In genomic region chr18:23504720-23505119, GRCh38 we compare ENCODE assay signal across 2 cellular contexts.
TF ChIP-seq lines count a peak whose summit lies in the region.

No MANE protein-coding gene starts in this region.

TF ChIP-seq in SK-N-SH, 30 proteins besides CTCF, POLR2A, EP300 and RAD21 (continued from another document):
- TF ChIP-seq ZBTB33 (IDR thresholded peaks at IDR 0.05; ENCODE audit: borderline replicate concordance, low read depth) = no peak
- no peak for TF ChIP-seq MAX (IDR thresholded peaks at IDR 0.05; ENCODE audit: low read depth)
- no peak for TF ChIP-seq EZH2phosphoT487 (IDR thresholded peaks at IDR 0.05; ENCODE audit: borderline replicate concordance, low read depth)
- TF ChIP-seq PBX3 (IDR thresholded peaks at IDR 0.05) = no peak
- TF ChIP-seq REST (IDR thresholded peaks at IDR 0.05; ENCODE audit: low read depth, low read length) = no peak
- no peak for TF ChIP-seq MEF2A (IDR thresholded peaks at IDR 0.05; ENCODE audit: borderline replicate concordance, low read depth)
- TF ChIP-seq FOXM1 (IDR thresholded peaks at IDR 0.05; ENCODE audit: low read depth) = no peak
- no peak for TF ChIP-seq NFIC (IDR thresholded peaks at IDR 0.05; ENCODE audit: borderline replicate concordance)
- TF ChIP-seq SIN3A (IDR thresholded peaks at IDR 0.05; ENCODE audit: borderline replicate concordance, low read depth, low read length) = no peak

TF ChIP-seq in SK-N-SH treated with all-trans-retinoic acid at 6 μM for 48 hours, 23 proteins besides CTCF, POLR2A, EP300 and RAD21 (continued from another document):
- TF ChIP-seq PATZ1 (CRISPR knock-in tag; IDR thresholded peaks at IDR 0.05; ENCODE audit: borderline replicate concordance) (no peak), PPARA (CRISPR knock-in tag; IDR thresholded peaks at IDR 0.05; ENCODE audit: borderline replicate concordance) (no peak), GLIS3 (CRISPR knock-in tag; IDR thresholded peaks at IDR 0.05) (no peak), ZFP3 (CRISPR knock-in tag; IDR thresholded peaks at IDR 0.05) (no peak), ZNF70 (CRISPR knock-in tag; IDR thresholded peaks at IDR 0.05) (no peak), TCF4 (CRISPR knock-in tag; IDR thresholded peaks at IDR 0.05; ENCODE audit: borderline replicate concordance) (no peak), SNAI2 (CRISPR knock-in tag; IDR thresholded peaks at IDR 0.05) (no peak), ZFP30 (CRISPR knock-in tag; IDR thresholded peaks at IDR 0.05) (no peak), ESRRG (CRISPR knock-in tag; IDR thresholded peaks at IDR 0.05) (no peak), ARNTL (CRISPR knock-in tag; IDR thresholded peaks at IDR 0.05; ENCODE audit: borderline replicate concordance, low read depth) (no peak), CREB5 (CRISPR knock-in tag; IDR thresholded peaks at IDR 0.05; ENCODE audit: low read depth) (no peak), TOX (CRISPR knock-in tag; IDR thresholded peaks at IDR 0.05; ENCODE audit: borderline replicate concordance) (no peak), ISL1 (CRISPR knock-in tag; IDR thresholded peaks at IDR 0.05) (no peak), CSRNP3 (CRISPR knock-in tag; IDR thresholded peaks at IDR 0.05) (no peak)
